Comparison of ENCODE assay signal across 11 cellular contexts in the genomic region with DNA sequence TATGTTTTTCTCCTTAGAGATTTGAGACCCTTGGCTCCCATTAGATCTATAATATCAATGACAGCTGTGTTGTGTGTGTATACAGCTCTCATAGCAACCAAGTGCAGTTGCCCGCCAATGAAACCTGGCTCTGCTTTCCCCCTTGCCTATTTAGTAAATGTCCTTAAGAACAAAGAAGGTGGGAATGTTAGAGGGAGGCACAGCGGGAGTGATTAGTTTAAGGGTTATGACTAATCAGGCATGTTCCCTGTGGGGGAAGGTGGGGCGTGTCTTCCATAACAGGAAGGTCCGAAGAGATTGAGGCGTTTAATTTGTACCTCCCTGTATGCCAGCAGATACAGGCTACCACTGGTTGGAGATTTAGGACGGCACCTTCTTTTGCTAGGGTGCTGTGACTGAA.
DNase-seq lines count a peak whose midpoint lies in the region; ATAC-seq and TF ChIP-seq lines count a peak whose summit lies in the region.
"Had no signal": no experiment of that assay in that cellular context is flagged by ENCODE, and none has a peak within 500 bp of the region (broad histone marks: within the 10 kb centered on the region; RNA-seq: fewer than 3 reads in every experiment).

No MANE protein-coding gene starts in this region.

- peak; percentile 61 for DNase-seq in AG20443 (ENCODE audit: low spot score)
- peak; percentile 55 for DNase-seq in NCI-H146 treated with DMSO at 0.1 percent for 48 hours (lab: John Stamatoyannopoulos, UW; ENCODE audit: unreplicated experiment)
- DNase-seq in cardiac fibroblast (ENCODE audit: low read depth in 2 of 2), result peak; percentile 71 to 72
- DNase-seq in kidney tubule cell (ENCODE audit: low spot score), result peak; percentile 47
- no peak for DNase-seq in NCI-H1436 treated with DMSO at 0.1 percent for 48 hours (lab: John Stamatoyannopoulos, UW)
- no peak for DNase-seq in NCI-H510A treated with DMSO at 0.1 percent for 48 hours (lab: John Stamatoyannopoulos, UW)
- DNase-seq: CD8-positive, alpha-beta memory T cell; spleen had no signal

- no peak for ATAC-seq in HG03045 (IDR thresholded peaks at IDR 0.05; ENCODE audit: unreplicated experiment)
- ATAC-seq in HG02884 (IDR thresholded peaks at IDR 0.05; ENCODE audit: unreplicated experiment), result no peak
- ATAC-seq: SK-N-SH treated with all-trans-retinoic acid at 6 μM for 48 hours had no signal

- H3K4me3 ChIP-seq in cardiac fibroblast (replicated peaks in 1 of 2; ENCODE audit: low read depth in 2 of 2, low read length in 2 of 2), result no peak overlapping the region
- H3K4me3 ChIP-seq: spleen had no signal

- no peak for TF ChIP-seq CTCF in cardiac fibroblast (IDR thresholded peaks at IDR 0.05; ENCODE audit: low read depth, low read length)

Comparison
In these comparisons a context has a peak if more than half of its experiments do, and no peak if none do; other contexts are left out.
1. DNase-seq: peak in AG20443 (single experiment), NCI-H146 treated with DMSO at 0.1 percent for 48 hours (single experiment), cardiac fibroblast (2 of 2) and kidney tubule cell (single experiment); none in NCI-H1436 treated with DMSO at 0.1 percent for 48 hours (single experiment) and NCI-H510A treated with DMSO at 0.1 percent for 48 hours (single experiment).